ENCODE assay signal across 8 cellular contexts in the genomic region with DNA sequence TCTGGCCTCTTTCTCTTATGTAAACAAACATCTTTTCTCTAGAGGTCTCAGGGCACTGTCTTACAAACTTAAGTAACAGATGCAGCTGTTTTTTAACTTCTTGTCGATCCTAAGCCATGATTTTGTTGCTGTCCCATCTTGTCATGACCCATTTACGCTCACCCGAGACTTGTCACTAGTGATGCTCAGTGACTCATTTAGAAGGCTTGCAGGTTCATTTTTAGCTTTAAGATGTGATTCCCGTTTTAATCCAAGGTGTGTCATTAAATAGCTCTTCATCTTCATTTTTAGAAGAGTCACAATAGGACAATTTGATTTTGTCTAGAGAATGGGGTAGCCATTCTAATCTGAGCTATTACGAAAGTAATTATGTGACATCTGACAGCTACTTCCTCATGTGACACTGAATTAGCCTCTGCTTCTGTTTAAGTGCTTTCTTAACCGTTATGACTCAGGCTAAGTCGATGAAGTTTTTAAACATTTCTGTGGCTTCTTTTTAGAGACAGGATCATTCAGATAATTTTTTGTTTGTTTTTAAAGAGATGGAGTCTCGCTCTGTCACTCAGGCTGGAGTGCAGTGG. TPM values are rescaled to one million over a fixed set of nuclear protein-coding genes. Genes with fewer than 3 reads are reported as not detected.
DNase-seq lines count a peak whose midpoint lies in the region; ATAC-seq, FAIRE-seq and TF ChIP-seq lines count a peak whose summit lies in the region.

No MANE protein-coding gene starts in this region.

- peak; percentile 5 for FAIRE-seq in GM12891 (lab: Jason Lieb, UNC)

- H3K4me1 ChIP-seq in SJSA1 (replicated peaks) (peaks cover 23% of the 10 kb centered on the region), mesodermal cell (ENCODE audit: control insufficient read depth, insufficient read depth, low read length, poor library complexity, severe bottlenecking) (peaks cover 7% of the 10 kb centered on the region)

- H3K4me3 ChIP-seq in SJSA1 (0 out of 2 replicates have a peak overlapping the region, but pooled peaks have one; percentile 1), mesodermal cell (ENCODE audit: extremely low read depth, insufficient read depth, low read length, poor library complexity, severe bottlenecking) (no peak overlapping the region)

- ATAC-seq in HG02571 (IDR thresholded peaks at IDR 0.05; ENCODE audit: unreplicated experiment), result peak; percentile 57

- TF ChIP-seq POLR2A in GM12891 (IDR thresholded peaks at IDR 0.05; ENCODE audit: low read depth, low read length), result no peak

- DNase-seq in GM12891 (ENCODE audit: insufficient read length, low spot score) (peak; percentile 48), SJSA1 (ENCODE audit: low read depth in 1 of 2, low spot score in 2 of 2) (peak; percentile 49 to 91), UCSD-AML1 (lab: John Stamatoyannopoulos, UW; ENCODE audit: unreplicated experiment) (no peak), NCI-H1048 (lab: John Stamatoyannopoulos, UW) (no peak), NCI-H2107 treated with DMSO at 0.1 percent for 48 hours (lab: John Stamatoyannopoulos, UW; ENCODE audit: unreplicated experiment) (no peak)
- DNase-seq in stimulated activated CD4-positive, alpha-beta T cell treated with anti-CD3 and anti-CD28 coated beads, Interleukin-15, amount 100 ng/mL, for 24 hours, result no peak

- H3K27ac ChIP-seq in SJSA1 (peak overlapping the region; percentile 46), mesodermal cell (ENCODE audit: low read depth, low read length, severe bottlenecking) (peak overlapping the region; percentile 24)

- H3K9me3 ChIP-seq in SJSA1 (replicated peaks) (no peaks in the 10 kb centered on the region), mesodermal cell (ENCODE audit: control insufficient read depth, low read length) (no peaks in the 10 kb centered on the region)

- WGBS in mesodermal cell (ENCODE audit: insufficient coverage in 2 of 2), 2 experiments, result 89 to 95% methylated on average over 5 to 8 of the region's 8 CpGs

- no peaks in the 10 kb centered on the region for H3K27me3 ChIP-seq in SJSA1 (replicated peaks)

- peaks cover 20% of the 10 kb centered on the region for H3K36me3 ChIP-seq in SJSA1
- peaks cover 43% of the 10 kb centered on the region for H3K36me3 ChIP-seq in mesodermal cell (ENCODE audit: control insufficient read depth, insufficient read depth, low read length)

TF ChIP-seq in GM12891, 5 proteins besides CTCF, POLR2A, EP300 and RAD21:
- TF ChIP-seq POLR2AphosphoS5 (IDR thresholded peaks at IDR 0.05; ENCODE audit: low read depth, low read length) (no peak), SPI1 (IDR thresholded peaks at IDR 0.05; ENCODE audit: low read depth, low read length) (peak; percentile 58)

RNA-seq across cellular contexts. Expression of gene SPDYE5, which starts 42.7 kb away (rescaled TPM):
- 0.12 TPM for polyA plus RNA-seq in GM12891 (2012; ENCODE audit: low read depth, missing spikeins)
- not detected in 2 replicates for total RNA-seq in SJSA1 (2014; rRNA removed; shearing (Covaris generic))
- polyA plus RNA-seq in mesodermal cell (2013, experiment 1 of 2), result not detected
- polyA plus RNA-seq in mesodermal cell (2013, experiment 2 of 2), result not detected

RNA-seq across cellular contexts. Expression of gene POM121C, which starts 48.7 kb away (rescaled TPM):
- 30.2 TPM for polyA plus RNA-seq in GM12891 (2012; ENCODE audit: low read depth, missing spikeins)
- 6.1 and 6.6 TPM in 2 replicates for total RNA-seq in SJSA1 (2014; rRNA removed; shearing (Covaris generic))
- 32.4 TPM for polyA plus RNA-seq in mesodermal cell (2013, experiment 1 of 2)
- polyA plus RNA-seq in mesodermal cell (2013, experiment 2 of 2), result 33.3 TPM

Comparison
In these comparisons a context has a peak if more than half of its experiments do, and no peak if none do; other contexts are left out.
1. DNase-seq: peak in GM12891 (single experiment) and SJSA1 (2 of 2); none in stimulated activated CD4-positive, alpha-beta T cell treated with anti-CD3 and anti-CD28 coated beads, Interleukin-15, amount 100 ng/mL, for 24 hours (single experiment), UCSD-AML1 (single experiment), NCI-H1048 (single experiment) and NCI-H2107 treated with DMSO at 0.1 percent for 48 hours (single experiment).